Comparison of ENCODE assay signal across 17 cellular contexts in genomic region chr5:111242606-111243005, GRCh38. TPM values are rescaled to one million over a fixed set of nuclear protein-coding genes. Genes with fewer than 3 reads are reported as not detected.
A peak's percentile ranks its signal among the peaks of the same experiment; 100 is the strongest.
DNase-seq lines count a peak whose midpoint lies in the region; ATAC-seq and TF ChIP-seq lines count a peak whose summit lies in the region.
"Had no signal": no experiment of that assay in that cellular context is flagged by ENCODE, and none has a peak within 500 bp of the region (broad histone marks: within the 10 kb centered on the region; RNA-seq: fewer than 3 reads in every experiment).

No MANE protein-coding gene starts in this region.

- peaks cover 87% of the 10 kb centered on the region for H3K4me1 Mint-ChIP-seq in activated naive CD4-positive, alpha-beta T cell treated with anti-CD3 and anti-CD28 coated beads, Interleukin-2, amount 50 U/mL, for 24 hours
- peaks cover 10% of the 10 kb centered on the region for H3K4me1 Mint-ChIP-seq in GM23338
- peaks cover 64% of the 10 kb centered on the region for H3K4me1 Mint-ChIP-seq in activated naive CD8-positive, alpha-beta T cell treated with anti-CD3 and anti-CD28 coated beads, Interleukin-2, amount 10 ng/mL, durations not matched to agents 7 days and 5 days
- no peaks in the 10 kb centered on the region for H3K4me1 Mint-ChIP-seq in stimulated activated memory B cell treated with anti-CD40 and anti-IgM and Interleukin-4, amounts not matched to agents 10 μg/mL and 1 μg/mL and 100 μg/mL, for 72 hours
- H3K4me1 Mint-ChIP-seq: CD14-positive monocyte had no signal

- POLR2A ChIA-PET in activated naive CD8-positive, alpha-beta T cell treated with anti-CD3 and anti-CD28 coated beads, Interleukin-2, amount 10 ng/mL, durations not matched to agents 7 days and 5 days (lab: Charles Lee) = no interaction called here

- H3K27me3 ChIP-seq in GM23338 (ENCODE audit: insufficient read depth) = no peaks in the 10 kb centered on the region

- H3K4me3 ChIP-seq in GM23338 = no peak overlapping the region
- H3K4me3 ChIP-seq: A549 had no signal

- no peaks in the 10 kb centered on the region for H3K9me2 ChIP-seq in GM23338 (ENCODE audit: insufficient read depth)

- H3K27ac Mint-ChIP-seq in activated naive CD4-positive, alpha-beta T cell treated with anti-CD3 and anti-CD28 coated beads, Interleukin-2, amount 50 U/mL, for 24 hours = peak overlapping the region; percentile 56
- no peak overlapping the region for H3K27ac Mint-ChIP-seq in GM23338
- peak overlapping the region; percentile 1 for H3K27ac Mint-ChIP-seq in activated naive CD8-positive, alpha-beta T cell treated with anti-CD3 and anti-CD28 coated beads, Interleukin-2, amount 10 ng/mL, durations not matched to agents 7 days and 5 days
- no peak overlapping the region for H3K27ac Mint-ChIP-seq in stimulated activated memory B cell treated with anti-CD40 and anti-IgM and Interleukin-4, amounts not matched to agents 10 μg/mL and 1 μg/mL and 100 μg/mL, for 72 hours
- H3K27ac Mint-ChIP-seq: CD14-positive monocyte had no signal

- H3K36me3 Mint-ChIP-seq in activated naive CD4-positive, alpha-beta T cell treated with anti-CD3 and anti-CD28 coated beads, Interleukin-2, amount 50 U/mL, for 24 hours = peaks cover 9% of the 10 kb centered on the region
- H3K36me3 Mint-ChIP-seq in GM23338 (ENCODE audit: low read depth) = no peaks in the 10 kb centered on the region
- H3K36me3 Mint-ChIP-seq in activated naive CD8-positive, alpha-beta T cell treated with anti-CD3 and anti-CD28 coated beads, Interleukin-2, amount 10 ng/mL, durations not matched to agents 7 days and 5 days = peaks cover 25% of the 10 kb centered on the region
- no peaks in the 10 kb centered on the region for H3K36me3 Mint-ChIP-seq in stimulated activated memory B cell treated with anti-CD40 and anti-IgM and Interleukin-4, amounts not matched to agents 10 μg/mL and 1 μg/mL and 100 μg/mL, for 72 hours
- H3K36me3 Mint-ChIP-seq: CD14-positive monocyte had no signal

- ATAC-seq in GM23338 (peak; percentile 32; the same call in 2 of the 3 replicates), sciatic nerve (no peak)
- no peak for ATAC-seq in activated naive CD8-positive, alpha-beta T cell treated with anti-CD3 and anti-CD28 coated beads, Interleukin-2, amount 10 ng/mL, durations not matched to agents 7 days and 5 days (ENCODE audit: low read depth)
- peak; percentile 48 for ATAC-seq in stimulated activated memory B cell treated with anti-CD40 and anti-IgM and Interleukin-4, amounts not matched to agents 10 μg/mL and 1 μg/mL and 100 μg/mL, for 72 hours
- ATAC-seq: A549 had no signal

- H3K27ac ChIP-seq in GM23338 (ENCODE audit: low read depth) = no peak overlapping the region
- H3K27ac ChIP-seq: A549 had no signal

- H3K4me1 ChIP-seq in GM23338 (ENCODE audit: insufficient read depth) = no peaks in the 10 kb centered on the region
- H3K4me1 ChIP-seq: A549 had no signal

- H3K79me2 ChIP-seq in GM23338 (replicated peaks; ENCODE audit: insufficient read depth) = no peaks in the 10 kb centered on the region

- no peaks in the 10 kb centered on the region for H3K9me3 Mint-ChIP-seq in activated naive CD4-positive, alpha-beta T cell treated with anti-CD3 and anti-CD28 coated beads, Interleukin-2, amount 50 U/mL, for 24 hours
- H3K9me3 Mint-ChIP-seq in GM23338 = no peaks in the 10 kb centered on the region
- H3K9me3 Mint-ChIP-seq in activated naive CD8-positive, alpha-beta T cell treated with anti-CD3 and anti-CD28 coated beads, Interleukin-2, amount 10 ng/mL, durations not matched to agents 7 days and 5 days = no peaks in the 10 kb centered on the region
- H3K9me3 Mint-ChIP-seq in stimulated activated memory B cell treated with anti-CD40 and anti-IgM and Interleukin-4, amounts not matched to agents 10 μg/mL and 1 μg/mL and 100 μg/mL, for 72 hours = no peaks in the 10 kb centered on the region

- TF ChIP-seq CTCF in GM23338 (conservative IDR thresholded peaks at IDR 0.05; ENCODE audit: low read depth in 2 of 2) = no peak

- H3K27me3 Mint-ChIP-seq in activated naive CD4-positive, alpha-beta T cell treated with anti-CD3 and anti-CD28 coated beads, Interleukin-2, amount 50 U/mL, for 24 hours = no peaks in the 10 kb centered on the region
- H3K27me3 Mint-ChIP-seq in GM23338 (ENCODE audit: insufficient read depth, low read depth, poor library complexity) = no peaks in the 10 kb centered on the region
- H3K27me3 Mint-ChIP-seq in activated naive CD8-positive, alpha-beta T cell treated with anti-CD3 and anti-CD28 coated beads, Interleukin-2, amount 10 ng/mL, durations not matched to agents 7 days and 5 days = no peaks in the 10 kb centered on the region
- no peaks in the 10 kb centered on the region for H3K27me3 Mint-ChIP-seq in stimulated activated memory B cell treated with anti-CD40 and anti-IgM and Interleukin-4, amounts not matched to agents 10 μg/mL and 1 μg/mL and 100 μg/mL, for 72 hours

- no peaks in the 10 kb centered on the region for H3F3A ChIP-seq in GM23338 (replicated peaks; ENCODE audit: low read depth)

- peaks cover 4% of the 10 kb centered on the region; the same call in 1 of the 2 replicates for H4K20me1 ChIP-seq in GM23338 (replicated peaks; ENCODE audit: insufficient read depth)

- H3K4me2 ChIP-seq in GM23338 = no peak overlapping the region
- H3K4me2 ChIP-seq: A549 had no signal

- no peak overlapping the region for H2AFZ ChIP-seq in GM23338

- intact Hi-C loops in sciatic nerve (cut with DNase I) = no loop called here

- H3K36me3 ChIP-seq in GM23338 (ENCODE audit: insufficient read depth) = no peaks in the 10 kb centered on the region

- peak overlapping the region; percentile 34 for H3K4me3 Mint-ChIP-seq in activated naive CD4-positive, alpha-beta T cell treated with anti-CD3 and anti-CD28 coated beads, Interleukin-2, amount 50 U/mL, for 24 hours
- H3K4me3 Mint-ChIP-seq in GM23338 = no peak overlapping the region
- no peak overlapping the region for H3K4me3 Mint-ChIP-seq in activated naive CD8-positive, alpha-beta T cell treated with anti-CD3 and anti-CD28 coated beads, Interleukin-2, amount 10 ng/mL, durations not matched to agents 7 days and 5 days
- no peak overlapping the region for H3K4me3 Mint-ChIP-seq in stimulated activated memory B cell treated with anti-CD40 and anti-IgM and Interleukin-4, amounts not matched to agents 10 μg/mL and 1 μg/mL and 100 μg/mL, for 72 hours
- H3K4me3 Mint-ChIP-seq: CD14-positive monocyte had no signal

- DNase-seq in activated naive CD4-positive, alpha-beta T cell (lab: John Stamatoyannopoulos, UW) = no peak
- DNase-seq in GM23338 (ENCODE audit: low spot score) (no peak), DMS153 treated with DMSO at 0.1 percent for 48 hours (lab: John Stamatoyannopoulos, UW; ENCODE audit: unreplicated experiment) (no peak), SW480 (ENCODE audit: low spot score) (no peak), sciatic nerve (ENCODE audit: low spot score) (no peak)
- no peak for DNase-seq in activated naive CD8-positive, alpha-beta T cell treated with anti-CD3 and anti-CD28 coated beads, Interleukin-2, amount 10 ng/mL, durations not matched to agents 7 days and 5 days
- DNase-seq: Calu3, HCEC 1CT, NCI-H1105 treated with DMSO at 0.1 percent for 48 hours, NCI-H187, NCI-H226, NCI-H524 treated with DMSO at 0.1 percent for 48 hours, SHP77 had no signal

TF ChIP-seq in GM23338, 12 proteins besides CTCF, POLR2A, EP300 and RAD21:
- no peak for TF ChIP-seq STAT1 (IDR thresholded peaks at IDR 0.05; ENCODE audit: unreplicated experiment)

RNA-seq across cellular contexts. Expression of gene CAMK4, which starts 18.4 kb away (rescaled TPM):
- 5.0 and 7.3 TPM in 2 replicates for total RNA-seq in GM23338 (2014; rRNA removed; shearing (Covaris generic))
- polyA plus RNA-seq in GM23338 (2016; fragmentation: Nextera tagmentation; extraction: Ambion mirVana) = 3.4 and 4.2 TPM in 2 replicates
- total RNA-seq in activated naive CD8-positive, alpha-beta T cell treated with anti-CD3 and anti-CD28 coated beads, Interleukin-2, amount 10 ng/mL, durations not matched to agents 7 days and 5 days = 100 to 1,000 TPM; 132 to 154 TPM
- 2.2 TPM for total RNA-seq in sciatic nerve
- polyA plus RNA-seq: A549 had no signal

Comparison
In these comparisons a context has a peak if more than half of its experiments do, and no peak if none do; other contexts are left out.
1. H3K27ac Mint-ChIP-seq: peak in activated naive CD4-positive, alpha-beta T cell treated with anti-CD3 and anti-CD28 coated beads, Interleukin-2, amount 50 U/mL, for 24 hours (single experiment) and activated naive CD8-positive, alpha-beta T cell treated with anti-CD3 and anti-CD28 coated beads, Interleukin-2, amount 10 ng/mL, durations not matched to agents 7 days and 5 days (single experiment); none in GM23338 (single experiment) and stimulated activated memory B cell treated with anti-CD40 and anti-IgM and Interleukin-4, amounts not matched to agents 10 μg/mL and 1 μg/mL and 100 μg/mL, for 72 hours (single experiment).
2. ATAC-seq: peak in GM23338 (single experiment) and stimulated activated memory B cell treated with anti-CD40 and anti-IgM and Interleukin-4, amounts not matched to agents 10 μg/mL and 1 μg/mL and 100 μg/mL, for 72 hours (single experiment); none in activated naive CD8-positive, alpha-beta T cell treated with anti-CD3 and anti-CD28 coated beads, Interleukin-2, amount 10 ng/mL, durations not matched to agents 7 days and 5 days (single experiment) and sciatic nerve (single experiment).
3. RNA of gene CAMK4, which starts 18.4 kb away (total RNA-seq): 132 to 154 TPM in activated naive CD8-positive, alpha-beta T cell treated with anti-CD3 and anti-CD28 coated beads, Interleukin-2, amount 10 ng/mL, durations not matched to agents 7 days and 5 days; 5.0 to 7.3 TPM in GM23338 and 2.2 TPM in sciatic nerve (single experiment); every median in the first group is over 10 times any median in the second.